Comparison of ENCODE assay signal across 1 cellular context in the genomic region with DNA sequence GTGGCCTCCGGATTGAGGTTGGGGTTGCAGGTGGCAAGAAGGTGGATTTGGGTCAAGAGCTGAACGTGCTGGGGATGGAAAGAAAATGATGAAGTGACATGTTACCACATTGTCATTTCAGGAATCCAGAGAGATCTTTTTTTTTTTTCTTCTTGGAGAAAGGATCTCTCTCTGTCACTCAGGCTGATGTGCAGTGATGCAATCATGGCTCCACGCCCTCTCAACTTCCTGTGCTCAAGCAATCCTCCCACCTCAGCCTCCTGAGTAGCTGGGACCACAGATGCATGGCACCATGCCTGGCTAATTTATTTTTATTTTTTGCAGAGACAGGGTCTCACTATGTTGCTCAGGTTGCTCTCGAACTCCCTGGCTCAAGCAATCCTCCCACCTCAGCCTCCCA.
A peak's percentile ranks its signal among the peaks of the same experiment; 100 is the strongest.
TF ChIP-seq lines count a peak whose summit lies in the region.

No MANE protein-coding gene starts in this region.

TF ChIP-seq in K562, 482 proteins besides CTCF, POLR2A, EP300 and RAD21 (continued from another document):
- TF ChIP-seq, protein P1, sequence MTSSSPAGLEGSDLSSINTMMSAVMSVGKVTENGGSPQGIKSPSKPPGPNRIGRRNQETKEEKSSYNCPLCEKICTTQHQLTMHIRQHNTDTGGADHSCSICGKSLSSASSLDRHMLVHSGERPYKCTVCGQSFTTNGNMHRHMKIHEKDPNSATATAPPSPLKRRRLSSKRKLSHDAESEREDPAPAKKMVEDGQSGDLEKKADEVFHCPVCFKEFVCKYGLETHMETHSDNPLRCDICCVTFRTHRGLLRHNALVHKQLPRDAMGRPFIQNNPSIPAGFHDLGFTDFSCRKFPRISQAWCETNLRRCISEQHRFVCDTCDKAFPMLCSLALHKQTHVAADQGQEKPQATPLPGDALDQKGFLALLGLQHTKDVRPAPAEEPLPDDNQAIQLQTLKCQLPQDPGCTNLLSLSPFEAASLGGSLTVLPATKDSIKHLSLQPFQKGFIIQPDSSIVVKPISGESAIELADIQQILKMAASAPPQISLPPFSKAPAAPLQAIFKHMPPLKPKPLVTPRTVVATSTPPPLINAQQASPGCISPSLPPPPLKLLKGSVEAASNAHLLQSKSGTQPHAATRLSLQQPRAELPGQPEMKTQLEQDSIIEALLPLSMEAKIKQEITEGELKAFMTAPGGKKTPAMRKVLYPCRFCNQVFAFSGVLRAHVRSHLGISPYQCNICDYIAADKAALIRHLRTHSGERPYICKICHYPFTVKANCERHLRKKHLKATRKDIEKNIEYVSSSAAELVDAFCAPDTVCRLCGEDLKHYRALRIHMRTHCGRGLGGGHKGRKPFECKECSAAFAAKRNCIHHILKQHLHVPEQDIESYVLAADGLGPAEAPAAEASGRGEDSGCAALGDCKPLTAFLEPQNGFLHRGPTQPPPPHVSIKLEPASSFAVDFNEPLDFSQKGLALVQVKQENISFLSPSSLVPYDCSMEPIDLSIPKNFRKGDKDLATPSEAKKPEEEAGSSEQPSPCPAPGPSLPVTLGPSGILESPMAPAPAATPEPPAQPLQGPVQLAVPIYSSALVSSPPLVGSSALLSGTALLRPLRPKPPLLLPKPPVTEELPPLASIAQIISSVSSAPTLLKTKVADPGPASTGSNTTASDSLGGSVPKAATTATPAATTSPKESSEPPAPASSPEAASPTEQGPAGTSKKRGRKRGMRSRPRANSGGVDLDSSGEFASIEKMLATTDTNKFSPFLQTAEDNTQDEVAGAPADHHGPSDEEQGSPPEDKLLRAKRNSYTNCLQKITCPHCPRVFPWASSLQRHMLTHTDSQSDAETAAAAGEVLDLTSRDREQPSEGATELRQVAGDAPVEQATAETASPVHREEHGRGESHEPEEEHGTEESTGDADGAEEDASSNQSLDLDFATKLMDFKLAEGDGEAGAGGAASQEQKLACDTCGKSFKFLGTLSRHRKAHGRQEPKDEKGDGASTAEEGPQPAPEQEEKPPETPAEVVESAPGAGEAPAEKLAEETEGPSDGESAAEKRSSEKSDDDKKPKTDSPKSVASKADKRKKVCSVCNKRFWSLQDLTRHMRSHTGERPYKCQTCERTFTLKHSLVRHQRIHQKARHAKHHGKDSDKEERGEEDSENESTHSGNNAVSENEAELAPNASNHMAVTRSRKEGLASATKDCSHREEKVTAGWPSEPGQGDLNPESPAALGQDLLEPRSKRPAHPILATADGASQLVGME (CRISPR knock-in tag; IDR thresholded peaks at IDR 0.05): no peak
- TF ChIP-seq PKNOX1 (IDR thresholded peaks at IDR 0.05) (peak; percentile 94), ETV1 (tag; conservative IDR thresholded peaks at IDR 0.05; ENCODE audit: low read depth) (peak; percentile 60), ZNF384 (IDR thresholded peaks at IDR 0.05; ENCODE audit: low read depth, low read length) (peak; percentile 67), MEF2D (tag; conservative IDR thresholded peaks at IDR 0.05; ENCODE audit: low read depth) (no peak), POLR2G (IDR thresholded peaks at IDR 0.05; ENCODE audit: low read depth, low read length) (no peak), GABPA (tag; conservative IDR thresholded peaks at IDR 0.05; ENCODE audit: low read depth) (peak; percentile 59), CEBPG (CRISPR knock-in tag; IDR thresholded peaks at IDR 0.05) (peak; percentile 92), CEBPG (tag; conservative IDR thresholded peaks at IDR 0.05 in 1 of 2, IDR thresholded peaks at IDR 0.05 in 1 of 2) (peak; percentile 84 to 96), DMBX1 (CRISPR knock-in tag; IDR thresholded peaks at IDR 0.05; ENCODE audit: borderline replicate concordance) (peak; percentile 43; the same call in 1 of the 2 replicates), JUND (IDR thresholded peaks at IDR 0.05; ENCODE audit: borderline replicate concordance, low read depth, low read length) (peak; percentile 56; the same call in 1 of the 2 replicates), JUND (tag; IDR thresholded peaks at IDR 0.05; ENCODE audit: borderline replicate concordance, low read depth, low read length) (no peak), PBX2 (CRISPR knock-in tag; IDR thresholded peaks at IDR 0.05; ENCODE audit: low read depth) (peak; percentile 61), PBX2 (tag; conservative IDR thresholded peaks at IDR 0.05; ENCODE audit: low read depth) (peak; percentile 53), IFI16 (CRISPR knock-in tag; IDR thresholded peaks at IDR 0.05) (no peak), SMAD4 (CRISPR knock-in tag; conservative IDR thresholded peaks at IDR 0.05) (0 out of 2 replicates have a peak, but pooled peaks have one; percentile 45), ATF4 (CRISPR knock-in tag; IDR thresholded peaks at IDR 0.05) (peak; percentile 67; the same call in 1 of the 2 replicates), ATF7 (IDR thresholded peaks at IDR 0.05) (peak; percentile 37; the same call in 1 of the 2 replicates), HMGN3 (IDR thresholded peaks at IDR 0.05; ENCODE audit: borderline replicate concordance, extremely low read depth, insufficient read length, low read depth, low read length) (no peak), ZNF589 (CRISPR knock-in tag; IDR thresholded peaks at IDR 0.05; ENCODE audit: low read depth) (0 out of 2 replicates have a peak, but pooled peaks have one; percentile 38), CEBPB (tag; IDR thresholded peaks at IDR 0.05) (peak; percentile 88), MEIS2 (IDR thresholded peaks at IDR 0.05; ENCODE audit: partially characterized antibody) (peak; percentile 37)
- TF ChIP-seq, protein P2, sequence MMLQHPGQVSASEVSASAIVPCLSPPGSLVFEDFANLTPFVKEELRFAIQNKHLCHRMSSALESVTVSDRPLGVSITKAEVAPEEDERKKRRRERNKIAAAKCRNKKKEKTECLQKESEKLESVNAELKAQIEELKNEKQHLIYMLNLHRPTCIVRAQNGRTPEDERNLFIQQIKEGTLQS (IDR thresholded peaks at IDR 0.05): peak; percentile 94
- TF ChIP-seq, protein P2 (CRISPR knock-in tag; conservative IDR thresholded peaks at IDR 0.05): no peak
TF ChIP-seq in K562: peak in this region for 16.
